In the genomic region with DNA sequence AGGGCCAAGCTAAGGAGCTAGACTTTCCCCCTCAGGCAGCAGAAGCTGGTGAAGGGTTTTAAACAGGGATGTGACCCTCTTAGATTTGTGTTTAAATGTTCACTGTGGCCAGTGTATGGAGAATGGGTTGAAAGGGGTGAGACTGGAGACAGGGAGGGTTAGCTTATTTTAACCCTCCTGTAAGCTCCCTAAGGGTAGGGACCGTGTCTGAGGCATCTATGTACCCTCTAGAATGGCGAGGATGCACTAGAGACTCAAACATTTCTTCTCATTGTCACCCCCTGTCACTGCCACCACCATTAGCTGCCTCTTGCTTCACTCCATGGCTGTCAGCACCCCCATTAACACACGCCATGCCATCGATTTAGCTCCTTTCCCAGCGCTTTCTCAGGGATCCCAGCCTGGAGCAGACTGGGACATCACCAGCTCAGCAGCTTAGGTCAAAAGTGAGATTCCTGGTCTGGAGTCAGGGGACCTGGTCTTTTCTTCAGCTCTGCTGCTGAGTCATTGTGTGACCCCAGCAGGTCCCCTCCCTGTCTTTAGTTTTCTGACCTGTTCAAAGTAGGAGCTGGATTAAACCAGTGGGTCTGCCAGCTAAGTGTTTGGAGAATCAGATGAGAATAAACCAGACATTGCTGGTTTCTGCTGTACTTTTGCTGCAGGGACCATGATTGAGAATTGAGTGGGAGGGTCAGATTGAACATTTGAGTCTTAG, we compare ENCODE assay signal across 1 cellular context.
A peak's percentile ranks its signal among the peaks of the same experiment; 100 is the strongest.
TF ChIP-seq lines count a peak whose summit lies in the region.

No MANE protein-coding gene starts in this region.

TF ChIP-seq in H1, 55 proteins besides CTCF, POLR2A, EP300 and RAD21:
- TF ChIP-seq BACH1 (IDR thresholded peaks at IDR 0.05; ENCODE audit: low read length) (peak; percentile 50; the same call in 1 of the 2 replicates), CHD1 (IDR thresholded peaks at IDR 0.05; ENCODE audit: low read depth, low read length) (no peak), MAFK (IDR thresholded peaks at IDR 0.05; ENCODE audit: low read depth, low read length) (peak; percentile 47; the same call in 1 of the 2 replicates)
